Comparison of ENCODE assay signal across 11 cellular contexts in genomic region chr2:142974288-142975024, GRCh38.
DNase-seq lines count a peak whose midpoint lies in the region; ATAC-seq lines count a peak whose summit lies in the region.
"Had no signal": no experiment of that assay in that cellular context is flagged by ENCODE, and none has a peak within 500 bp of the region (broad histone marks: within the 10 kb centered on the region; RNA-seq: fewer than 3 reads in every experiment).

No MANE protein-coding gene starts in this region.

- H3K9me3 Mint-ChIP-seq in naive thymus-derived CD8-positive, alpha-beta T cell: no peaks in the 10 kb centered on the region
- H3K9me3 Mint-ChIP-seq: naive thymus-derived CD4-positive, alpha-beta T cell had no signal

- DNase-seq in Caki2 (ENCODE audit: low read depth): peak; percentile 63
- peak; percentile 55 for DNase-seq in RPMI7951 (ENCODE audit: low read depth)
- peak; percentile 84 for DNase-seq in iPS DF 19.7 (ENCODE audit: low read depth, low spot score)
- DNase-seq in mesenteric fat pad (ENCODE audit: low spot score): no peak
- DNase-seq in naive thymus-derived CD8-positive, alpha-beta T cell: no peak
- no peak for DNase-seq in NCI-H146 treated with DMSO at 0.1 percent for 48 hours (lab: John Stamatoyannopoulos, UW; ENCODE audit: unreplicated experiment)
- DNase-seq: CD4-positive, CD25-positive, alpha-beta regulatory T cell; naive thymus-derived CD4-positive, alpha-beta T cell; stimulated activated naive CD8-positive, alpha-beta T cell treated with anti-CD3 and anti-CD28 coated beads, Interleukin-15, Interleukin-2, amounts not matched to agents 100 U/mL and 50 U/mL, for 24 hours had no signal

- POLR2A ChIA-PET in naive thymus-derived CD8-positive, alpha-beta T cell (lab: Charles Lee): no interaction called here

- no peaks in the 10 kb centered on the region for H3K4me1 Mint-ChIP-seq in naive thymus-derived CD8-positive, alpha-beta T cell
- H3K4me1 Mint-ChIP-seq: CD4-positive, CD25-positive, alpha-beta regulatory T cell; naive thymus-derived CD4-positive, alpha-beta T cell had no signal

- H3K36me3 Mint-ChIP-seq in naive thymus-derived CD8-positive, alpha-beta T cell: no peaks in the 10 kb centered on the region
- H3K36me3 Mint-ChIP-seq: CD4-positive, CD25-positive, alpha-beta regulatory T cell; naive thymus-derived CD4-positive, alpha-beta T cell had no signal

- in situ Hi-C loops in Caki2 (cut with HindIII; ENCODE audit: low pct_unique_long_range_greater_than_20kb, low sequenced_read_pairs): no loop called here

- H3K4me3 Mint-ChIP-seq in naive thymus-derived CD8-positive, alpha-beta T cell: no peak overlapping the region
- H3K4me3 Mint-ChIP-seq: CD4-positive, CD25-positive, alpha-beta regulatory T cell; naive thymus-derived CD4-positive, alpha-beta T cell had no signal

- H3K27ac Mint-ChIP-seq in naive thymus-derived CD8-positive, alpha-beta T cell: no peak overlapping the region
- H3K27ac Mint-ChIP-seq: CD4-positive, CD25-positive, alpha-beta regulatory T cell; naive thymus-derived CD4-positive, alpha-beta T cell had no signal

- ATAC-seq in HG02588 (IDR thresholded peaks at IDR 0.05; ENCODE audit: unreplicated experiment): peak; percentile 64
- ATAC-seq in naive thymus-derived CD8-positive, alpha-beta T cell: no peak
- no peak for ATAC-seq in HG03175 (IDR thresholded peaks at IDR 0.05; ENCODE audit: unreplicated experiment)
- ATAC-seq: naive thymus-derived CD4-positive, alpha-beta T cell; stimulated activated naive CD8-positive, alpha-beta T cell treated with anti-CD3 and anti-CD28 coated beads, Interleukin-15, Interleukin-2, amounts not matched to agents 100 U/mL and 50 U/mL, for 24 hours had no signal

- peaks cover 0 to 1% (median 0%) of the 10 kb centered on the region in 5 donors for H3K27me3 Mint-ChIP-seq in naive thymus-derived CD8-positive, alpha-beta T cell

Comparison
In these comparisons a context has a peak if more than half of its experiments do, and no peak if none do; other contexts are left out.
1. DNase-seq: peak in Caki2 (single experiment), RPMI7951 (single experiment) and iPS DF 19.7 (single experiment); none in mesenteric fat pad (single experiment), naive thymus-derived CD8-positive, alpha-beta T cell (0 of 10) and NCI-H146 treated with DMSO at 0.1 percent for 48 hours (single experiment).